Comparison of ENCODE assay signal across 1 cellular context in genomic region chr5:1440098-1440493, GRCh38.
TF ChIP-seq lines count a peak whose summit lies in the region.

No MANE protein-coding gene starts in this region.

TF ChIP-seq in WTC11, 78 proteins besides CTCF, POLR2A, EP300 and RAD21 (continued from another document):
- TF ChIP-seq ZNF671 (CRISPR knock-in tag; IDR thresholded peaks at IDR 0.05) (no peak), E2F4 (CRISPR knock-in tag; IDR thresholded peaks at IDR 0.05; ENCODE audit: borderline replicate concordance, low read depth) (no peak)
